In genomic region chr16:87635541-87636049, GRCh38 we compare ENCODE assay signal across 8 cellular contexts. TPM values are rescaled to one million over a fixed set of nuclear protein-coding genes. Genes with fewer than 3 reads are reported as not detected.
DNase-seq lines count a peak whose midpoint lies in the region; ATAC-seq and TF ChIP-seq lines count a peak whose summit lies in the region.

No MANE protein-coding gene starts in this region.

- H4K20me1 ChIP-seq in mammary epithelial cell (ENCODE audit: insufficient read depth, low read length), result no peaks in the 10 kb centered on the region

- H2AFZ ChIP-seq in mammary epithelial cell (ENCODE audit: low read depth, low read length), result peak overlapping the region; percentile 61

- peaks cover 2% of the 10 kb centered on the region for H3K9me3 ChIP-seq in mammary epithelial cell (replicated peaks; ENCODE audit: insufficient read depth, low read length)

- H3K27me3 ChIP-seq in mammary epithelial cell (ENCODE audit: insufficient read depth, low read length), result no peaks in the 10 kb centered on the region

- no peak overlapping the region for H3K27ac ChIP-seq in mammary epithelial cell (ENCODE audit: insufficient read depth, low read depth, low read length)

- H3K4me2 ChIP-seq in mammary epithelial cell (ENCODE audit: insufficient read depth, low read depth, low read length), result peak overlapping the region; percentile 63

- ATAC-seq in GM19324 (IDR thresholded peaks at IDR 0.05; ENCODE audit: low FRiP score, unreplicated experiment), result no peak

- peak; percentile 56 to 78 for TF ChIP-seq CTCF in mammary epithelial cell (conservative IDR thresholded peaks at IDR 0.05 in 1 of 2, IDR thresholded peaks at IDR 0.05 in 1 of 2; ENCODE audit: extremely low read depth in 1 of 2, insufficient read depth in 1 of 2, low read depth in 1 of 2, low read length in 2 of 2)

- H3K36me3 ChIP-seq in mammary epithelial cell (ENCODE audit: insufficient read depth, low read length), result no peaks in the 10 kb centered on the region

- H3K9ac ChIP-seq in mammary epithelial cell (ENCODE audit: insufficient read depth, low read length), result no peak overlapping the region

- no peaks in the 10 kb centered on the region for H3K79me2 ChIP-seq in mammary epithelial cell (ENCODE audit: insufficient read depth, low read length)

- peaks cover 8% of the 10 kb centered on the region for H3K4me1 ChIP-seq in mammary epithelial cell (ENCODE audit: insufficient read depth, low read length)

- DNase-seq in NK-92 treated with Interleukin-12 subunit alpha and Interleukin-12 subunit beta, amount 100 ng/mL, for 24 hours (lab: John Stamatoyannopoulos, UW), result peak; percentile 21
- DNase-seq in NK-92 (lab: John Stamatoyannopoulos, UW; ENCODE audit: unreplicated experiment) (no peak), NCI-H2107 (lab: John Stamatoyannopoulos, UW) (peak; percentile 32), mammary epithelial cell (peak; percentile 35), kidney tubule cell (ENCODE audit: low spot score) (peak; percentile 59)
- peak; percentile 34 for DNase-seq in activated CD4-positive, CD25-positive, alpha-beta regulatory T cell treated with anti-CD3 and anti-CD28 coated beads, Interleukin-2, amount 50 U/mL, for 16 hours (ENCODE audit: low read depth, low spot score)
- peak; percentile 65 to 68 for DNase-seq in stimulated activated CD4-positive, alpha-beta T cell treated with anti-CD3 and anti-CD28 coated beads, Interleukin-2, amount 100 ng/mL, for 48 hours

- dilution Hi-C loops in mammary epithelial cell (cut with HindIII; ENCODE audit: low sequenced_read_pairs), result no loop called here

- intact Hi-C loops in mammary epithelial cell (cut with micrococcal nuclease), result loop anchor here (1.0 to 5.0 kb wide), 8 partner anchors 47 to 1072 kb away; partner anchors contain the start of genes C16orf95 and KLHDC4

- WGBS in mammary epithelial cell (ENCODE audit: low coverage, missing lambda C conversion rate), result 3% methylated on average over 22 of the region's 23 CpGs

- BruUV-seq in mammary epithelial cell (replicated peaks; lab: Mats Ljungman, UMichigan), result no TSS peak

- H3K4me3 ChIP-seq in mammary epithelial cell (replicated peaks in 1 of 3; ENCODE audit: insufficient read depth in 1 of 3, low read depth in 2 of 3, low read length in 3 of 3), result peak overlapping the region in 1 of 3 experiments; percentile 20

- in situ Hi-C loops in mammary epithelial cell (cut with MboI; ENCODE audit: low sequenced_read_pairs in 2 of 2), result loop anchor here (10.0 to 25.0 kb wide), 2 partner anchors 221 to 223 kb away; no protein-coding TSS in a partner anchor

- CTCF ChIA-PET in mammary epithelial cell (lab: Charles Lee; ENCODE audit: low non-redundant PET), result interaction anchor here (0.5 to 0.8 kb wide), 3 partner anchors 46 to 52 kb away, joined by 3 to 6 read pairs (median 3); no protein-coding TSS in a partner anchor

RNA-seq across cellular contexts. Expression of gene JPH3, which starts 33.3 kb away (rescaled TPM):
- total RNA-seq in mammary epithelial cell, result not detected
- polyA plus RNA-seq in mammary epithelial cell, result not detected
- not detected for polyA minus RNA-seq in mammary epithelial cell
